28 cellular contexts compared by ENCODE assay signal in the genomic region with DNA sequence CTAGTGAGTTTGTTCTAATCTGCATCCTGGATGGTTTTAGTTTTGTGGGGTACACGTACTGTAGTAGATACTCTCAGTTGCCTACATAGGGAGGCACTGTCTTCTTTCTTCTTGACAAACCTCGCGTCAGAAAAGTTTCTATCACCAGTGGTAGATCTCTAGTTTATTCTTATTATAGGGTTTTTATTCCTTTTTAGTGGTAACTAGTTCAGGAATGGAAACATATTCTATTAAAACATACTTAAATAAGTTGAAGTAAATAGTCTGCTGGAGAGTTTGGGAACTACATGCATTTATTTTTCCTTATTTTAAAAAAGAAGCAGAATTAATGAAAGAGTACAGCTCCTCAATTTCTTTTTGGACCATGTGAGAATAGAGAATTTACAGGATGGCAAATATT. TPM values are rescaled to one million over a fixed set of nuclear protein-coding genes. Genes with fewer than 3 reads are reported as not detected.
DNase-seq lines count a peak whose midpoint lies in the region; ATAC-seq and TF ChIP-seq lines count a peak whose summit lies in the region.
"Had no signal": no experiment of that assay in that cellular context is flagged by ENCODE, and none has a peak within 500 bp of the region (broad histone marks: within the 10 kb centered on the region; RNA-seq: fewer than 3 reads in every experiment).

No MANE protein-coding gene starts in this region.

- H3K9me3 ChIP-seq in DOHH2 (ENCODE audit: control insufficient read depth, insufficient read depth, low read length) (no peaks in the 10 kb centered on the region), gastrocnemius medialis (no peaks in the 10 kb centered on the region)
- H3K9me3 ChIP-seq: BLaER1 had no signal

- H3F3A ChIP-seq in DOHH2 (ENCODE audit: control insufficient read depth, insufficient read depth): no peaks in the 10 kb centered on the region

- in situ Hi-C loops in gastrocnemius medialis (cut with MboI; ENCODE audit: low sequenced_read_pairs in 4 of 4): no loop called here

- H2AFZ ChIP-seq in KMS-11 (ENCODE audit: low read depth): no peak overlapping the region
- H2AFZ ChIP-seq: PC-9 had no signal

- H3K27ac Mint-ChIP-seq in activated naive CD4-positive, alpha-beta T cell treated with anti-CD3 and anti-CD28 coated beads, Interleukin-2, amount 10 ng/mL, durations not matched to agents 7 days and 5 days: no peak overlapping the region
- H3K27ac Mint-ChIP-seq: CD8-positive, alpha-beta T cell; T-cell had no signal

- no peak for DNase-seq in epithelial cell of proximal tubule (ENCODE audit: low read depth)
- DNase-seq in stimulated activated naive CD4-positive, alpha-beta T cell (lab: John Stamatoyannopoulos, UW): no peak
- no peak for DNase-seq in gastrocnemius medialis
- no peak for DNase-seq in NCI-H526 treated with DMSO at 0.1 percent for 48 hours (lab: John Stamatoyannopoulos, UW)
- DNase-seq in activated naive CD4-positive, alpha-beta T cell treated with anti-CD3 and anti-CD28 coated beads, Interleukin-2, amount 10 ng/mL, durations not matched to agents 7 days and 5 days: no peak
- DNase-seq: Calu3; CD8-positive, alpha-beta T cell; Karpas-422; NCI-H2029; NCI-H446; NCI-H524 treated with DMSO at 0.1 percent for 48 hours; NCI-H82; NK-92 treated with Interleukin-12 subunit alpha and Interleukin-12 subunit beta, amount 100 ng/mL, for 24 hours; PC-9; RPMI8226; SHP77; T-cell had no signal

- H3K79me2 ChIP-seq in DOHH2 (ENCODE audit: control insufficient read depth, low read length): no peaks in the 10 kb centered on the region
- H3K79me2 ChIP-seq in KMS-11 (ENCODE audit: insufficient read depth, low read depth): no peaks in the 10 kb centered on the region

- H3K4me1 Mint-ChIP-seq in activated naive CD4-positive, alpha-beta T cell treated with anti-CD3 and anti-CD28 coated beads, Interleukin-2, amount 10 ng/mL, durations not matched to agents 7 days and 5 days: no peaks in the 10 kb centered on the region
- H3K4me1 Mint-ChIP-seq: T-cell had no signal

- no peaks in the 10 kb centered on the region for H3K9me2 ChIP-seq in DOHH2 (replicated peaks; ENCODE audit: control insufficient read depth, low read length)

- H3K4me2 ChIP-seq in DOHH2 (ENCODE audit: low read length) (no peak overlapping the region), KMS-11 (no peak overlapping the region)
- H3K4me2 ChIP-seq: BLaER1, PC-9 had no signal

- H3K4me3 ChIP-seq in DOHH2 (ENCODE audit: low read length) (no peak overlapping the region), KMS-11 (IDR thresholded peaks at IDR 0.05; ENCODE audit: insufficient read depth, low read depth, low read length) (no peak overlapping the region), epithelial cell of proximal tubule (ENCODE audit: low read depth, low read length) (no peak overlapping the region), gastrocnemius medialis (no peak overlapping the region)
- H3K4me3 ChIP-seq: BLaER1, PC-9 had no signal

- peaks cover 25% of the 10 kb centered on the region for H3K4me1 ChIP-seq in DOHH2 (ENCODE audit: control insufficient read depth, low read length)
- no peaks in the 10 kb centered on the region for H3K4me1 ChIP-seq in KMS-11 (ENCODE audit: low read depth, poor library complexity, severe bottlenecking)
- no peaks in the 10 kb centered on the region for H3K4me1 ChIP-seq in gastrocnemius medialis
- H3K4me1 ChIP-seq: BLaER1 had no signal

- intact Hi-C loops in gastrocnemius medialis (cut with DNase I; ENCODE audit: low total_unique reads): no loop called here

- H3K9ac ChIP-seq in KMS-11: no peak overlapping the region
- H3K9ac ChIP-seq: BLaER1 had no signal

- H3K4me3 Mint-ChIP-seq in activated naive CD4-positive, alpha-beta T cell treated with anti-CD3 and anti-CD28 coated beads, Interleukin-2, amount 10 ng/mL, durations not matched to agents 7 days and 5 days: no peak overlapping the region
- H3K4me3 Mint-ChIP-seq: CD8-positive, alpha-beta T cell; T-cell had no signal

- TF ChIP-seq POLR2A in gastrocnemius medialis (IDR thresholded peaks at IDR 0.05): no peak

- H3K27ac ChIP-seq in 22Rv1: no peak overlapping the region
- no peak overlapping the region for H3K27ac ChIP-seq in DOHH2 (ENCODE audit: low read depth, low read length)
- H3K27ac ChIP-seq in KMS-11: no peak overlapping the region
- H3K27ac ChIP-seq in gastrocnemius medialis: no peak overlapping the region
- H3K27ac ChIP-seq: BLaER1, PC-9 had no signal

- CTCF ChIA-PET in activated naive CD4-positive, alpha-beta T cell treated with anti-CD3 and anti-CD28 coated beads, Interleukin-2, amount 10 ng/mL, durations not matched to agents 7 days and 5 days (lab: Charles Lee): no interaction called here

- H3K27me3 ChIP-seq in DOHH2 (ENCODE audit: control insufficient read depth, low read length) (no peaks in the 10 kb centered on the region), KMS-11 (ENCODE audit: insufficient read depth, low read depth) (no peaks in the 10 kb centered on the region), gastrocnemius medialis (no peaks in the 10 kb centered on the region)
- H3K27me3 ChIP-seq: BLaER1 had no signal

- no peaks in the 10 kb centered on the region for H3K36me3 ChIP-seq in DOHH2 (ENCODE audit: control insufficient read depth, low read length)
- no peaks in the 10 kb centered on the region for H3K36me3 ChIP-seq in KMS-11 (ENCODE audit: insufficient read depth)
- no peaks in the 10 kb centered on the region for H3K36me3 ChIP-seq in gastrocnemius medialis
- H3K36me3 ChIP-seq: BLaER1 had no signal

- peaks cover 5% of the 10 kb centered on the region for H3K27me3 Mint-ChIP-seq in activated naive CD4-positive, alpha-beta T cell treated with anti-CD3 and anti-CD28 coated beads, Interleukin-2, amount 10 ng/mL, durations not matched to agents 7 days and 5 days

- no peak for ATAC-seq in gastrocnemius medialis
- ATAC-seq: CD8-positive, alpha-beta T cell; T-cell had no signal

- H3K36me3 Mint-ChIP-seq in activated naive CD4-positive, alpha-beta T cell treated with anti-CD3 and anti-CD28 coated beads, Interleukin-2, amount 10 ng/mL, durations not matched to agents 7 days and 5 days: no peaks in the 10 kb centered on the region
- H3K36me3 Mint-ChIP-seq: CD8-positive, alpha-beta T cell; T-cell had no signal

- TF ChIP-seq CTCF in 22Rv1 (IDR thresholded peaks at IDR 0.05) (0 out of 2 replicates have a peak, but pooled peaks have one; percentile 10), DOHH2 (IDR thresholded peaks at IDR 0.05; ENCODE audit: low read depth, low read length, poor library complexity, severe bottlenecking) (peak; percentile 13), KMS-11 (conservative IDR thresholded peaks at IDR 0.05; ENCODE audit: low read depth, low read length) (peak; percentile 46; the same call in 1 of the 2 replicates), epithelial cell of proximal tubule (conservative IDR thresholded peaks at IDR 0.05; ENCODE audit: low read depth, low read length) (peak; percentile 6), gastrocnemius medialis (IDR thresholded peaks at IDR 0.05 in 4 of 5, conservative IDR thresholded peaks at IDR 0.05 in 1 of 5) (no peak)

- H3K9me3 Mint-ChIP-seq in activated naive CD4-positive, alpha-beta T cell treated with anti-CD3 and anti-CD28 coated beads, Interleukin-2, amount 10 ng/mL, durations not matched to agents 7 days and 5 days: no peaks in the 10 kb centered on the region
- H3K9me3 Mint-ChIP-seq: CD8-positive, alpha-beta T cell; T-cell had no signal

- H4K20me1 ChIP-seq in DOHH2 (ENCODE audit: control insufficient read depth, insufficient read depth, low read depth, low read length) (no peaks in the 10 kb centered on the region), KMS-11 (ENCODE audit: insufficient read depth) (no peaks in the 10 kb centered on the region)
- H4K20me1 ChIP-seq: BLaER1 had no signal

RNA-seq across cellular contexts. Expression of a gene that starts 33.6 kb away (rescaled TPM):
- total RNA-seq in epithelial cell of proximal tubule (not detected in 2 replicates), gastrocnemius medialis (not detected)
- total RNA-seq: A172; Calu3; CD8-positive, alpha-beta T cell; Daoy; G401; H4; HT-29; M059J; PC-9; SK-MEL-5; T-cell had no signal

Comparison
In these comparisons a context has a peak if more than half of its experiments do, and no peak if none do; other contexts are left out.
1. CTCF ChIP-seq: peak in 22Rv1 (single experiment), DOHH2 (single experiment), KMS-11 (single experiment) and epithelial cell of proximal tubule (single experiment); none in gastrocnemius medialis (0 of 5).